In the genomic region with DNA sequence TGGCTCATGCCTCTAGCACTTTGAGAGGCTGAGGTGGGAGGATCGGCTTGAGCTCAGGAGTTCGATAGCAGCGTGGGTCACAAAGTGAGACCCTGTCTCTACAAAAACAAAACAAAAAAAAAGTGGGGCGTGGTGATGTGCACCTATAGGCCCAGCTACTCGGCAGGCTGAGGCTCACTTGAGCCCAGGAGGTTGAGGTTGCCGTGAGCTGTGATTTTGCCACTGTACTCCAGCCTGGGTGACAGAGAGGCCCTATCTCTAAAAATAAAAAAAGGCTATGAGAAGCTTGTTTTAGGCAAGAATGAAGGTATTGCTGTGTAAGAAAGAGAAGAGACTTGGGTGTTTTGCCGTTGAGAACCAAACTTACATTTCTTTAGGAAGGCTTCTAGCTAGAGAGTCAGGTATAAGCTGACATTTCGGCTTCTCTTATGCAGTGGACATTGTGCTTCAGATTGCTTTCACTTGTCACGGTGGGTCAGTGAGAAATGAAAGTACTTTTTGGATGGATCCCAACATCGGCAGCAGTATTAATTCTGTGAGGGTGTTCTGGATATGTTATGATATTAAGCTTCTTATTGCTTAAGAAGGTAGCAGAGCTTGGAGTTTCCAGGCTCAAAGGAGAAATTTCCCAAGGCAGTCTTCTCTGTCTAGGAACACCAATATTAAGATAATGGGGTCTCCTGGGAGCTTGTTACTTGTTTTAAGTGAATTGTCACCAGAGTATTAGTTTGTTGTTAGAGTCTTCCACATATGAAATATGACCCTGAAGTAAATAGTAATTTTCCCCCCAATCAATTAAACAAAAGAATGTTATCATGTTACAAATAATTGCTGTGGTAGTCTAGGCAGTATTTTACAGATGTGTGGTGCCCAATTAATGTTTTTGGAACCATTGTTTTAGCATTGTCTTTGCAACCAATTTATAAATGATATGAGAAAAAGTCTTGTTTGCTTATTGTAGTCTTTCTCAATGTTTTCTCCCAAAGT, we compare ENCODE assay signal across 9 cellular contexts. TPM values are rescaled to one million over a fixed set of nuclear protein-coding genes. Genes with fewer than 3 reads are reported as not detected.
DNase-seq lines count a peak whose midpoint lies in the region; ATAC-seq and TF ChIP-seq lines count a peak whose summit lies in the region.
"Had no signal": no experiment of that assay in that cellular context is flagged by ENCODE, and none has a peak within 500 bp of the region (broad histone marks: within the 10 kb centered on the region; RNA-seq: fewer than 3 reads in every experiment).

No MANE protein-coding gene starts in this region.

- H3K4me3 ChIP-seq in Panc1 (ENCODE audit: low read depth in 2 of 2, low read length in 2 of 2): no peak overlapping the region
- no peak overlapping the region for H3K4me3 ChIP-seq in fibroblast of villous mesenchyme (ENCODE audit: low read depth, low read length)

- CTCF ChIA-PET in Panc1 (lab: Charles Lee): no interaction called here

- no peaks in the 10 kb centered on the region for H3K9me3 Mint-ChIP-seq in activated CD4-positive, alpha-beta T cell treated with anti-CD3 and anti-CD28 coated beads, Interleukin-2, amount 10 ng/mL, durations not matched to agents 24 days and 14 days
- H3K9me3 Mint-ChIP-seq in stimulated activated effector memory CD8-positive, alpha-beta T cell treated with anti-CD3 and anti-CD28 coated beads, Interleukin-12 subunit alpha, Interleukin-12 subunit beta, amount 100 ng/mL, for 72 hours: no peaks in the 10 kb centered on the region
- no peaks in the 10 kb centered on the region for H3K9me3 Mint-ChIP-seq in mesothelial cell of epicardium

- H3K27ac ChIP-seq in Panc1 (ENCODE audit: low read length): peak overlapping the region; percentile 51; the same call in 1 of the 2 replicates

- peak; percentile 44; the same call in 1 of the 2 replicates for ATAC-seq in Panc1
- ATAC-seq in stimulated activated effector memory CD8-positive, alpha-beta T cell treated with anti-CD3 and anti-CD28 coated beads, Interleukin-12 subunit alpha, Interleukin-12 subunit beta, amount 100 ng/mL, for 72 hours: no peak

- peaks cover 20% of the 10 kb centered on the region for H3K4me1 ChIP-seq in Panc1 (ENCODE audit: control insufficient read depth, insufficient read depth, low read length)

- H3K4me3 Mint-ChIP-seq in activated CD4-positive, alpha-beta T cell treated with anti-CD3 and anti-CD28 coated beads, Interleukin-2, amount 10 ng/mL, durations not matched to agents 24 days and 14 days: peak overlapping the region; percentile 36
- H3K4me3 Mint-ChIP-seq in stimulated activated effector memory CD8-positive, alpha-beta T cell treated with anti-CD3 and anti-CD28 coated beads, Interleukin-12 subunit alpha, Interleukin-12 subunit beta, amount 100 ng/mL, for 72 hours: peak overlapping the region; percentile 53
- H3K4me3 Mint-ChIP-seq in mesothelial cell of epicardium: no peak overlapping the region

- no peaks in the 10 kb centered on the region for H3K27me3 Mint-ChIP-seq in activated CD4-positive, alpha-beta T cell treated with anti-CD3 and anti-CD28 coated beads, Interleukin-2, amount 10 ng/mL, durations not matched to agents 24 days and 14 days
- no peaks in the 10 kb centered on the region for H3K27me3 Mint-ChIP-seq in mesothelial cell of epicardium (ENCODE audit: low read depth)

- POLR2A ChIA-PET in Panc1 (lab: Charles Lee): no interaction called here

- no peak overlapping the region for H3K27ac Mint-ChIP-seq in activated CD4-positive, alpha-beta T cell treated with anti-CD3 and anti-CD28 coated beads, Interleukin-2, amount 10 ng/mL, durations not matched to agents 24 days and 14 days
- H3K27ac Mint-ChIP-seq in stimulated activated effector memory CD8-positive, alpha-beta T cell treated with anti-CD3 and anti-CD28 coated beads, Interleukin-12 subunit alpha, Interleukin-12 subunit beta, amount 100 ng/mL, for 72 hours: peak overlapping the region; percentile 39
- no peak overlapping the region for H3K27ac Mint-ChIP-seq in mesothelial cell of epicardium

- H3K36me3 Mint-ChIP-seq in activated CD4-positive, alpha-beta T cell treated with anti-CD3 and anti-CD28 coated beads, Interleukin-2, amount 10 ng/mL, durations not matched to agents 24 days and 14 days (ENCODE audit: low read depth): peaks cover 24% of the 10 kb centered on the region
- peaks cover 25% of the 10 kb centered on the region for H3K36me3 Mint-ChIP-seq in stimulated activated effector memory CD8-positive, alpha-beta T cell treated with anti-CD3 and anti-CD28 coated beads, Interleukin-12 subunit alpha, Interleukin-12 subunit beta, amount 100 ng/mL, for 72 hours
- H3K36me3 Mint-ChIP-seq in mesothelial cell of epicardium: peaks cover 5% of the 10 kb centered on the region

- no peak for TF ChIP-seq CTCF in Panc1 (IDR thresholded peaks at IDR 0.05)
- no peak for TF ChIP-seq CTCF in fibroblast of villous mesenchyme (IDR thresholded peaks at IDR 0.05; ENCODE audit: insufficient read depth, low read depth, low read length)
- no peak for TF ChIP-seq CTCF in mesothelial cell of epicardium (IDR thresholded peaks at IDR 0.05; ENCODE audit: unreplicated experiment)

- in situ Hi-C loops in Panc1 (cut with HindIII; ENCODE audit: low pct_unique_long_range_greater_than_20kb, low sequenced_read_pairs): no loop called here

- no peaks in the 10 kb centered on the region for H3K9me3 ChIP-seq in Panc1 (ENCODE audit: control insufficient read depth, insufficient read depth, low read depth, low read length)

- H3K36me3 ChIP-seq in Panc1 (ENCODE audit: control insufficient read depth, insufficient read depth, low read length): no peaks in the 10 kb centered on the region

- no TSS peak for BruUV-seq in Panc1 (replicated peaks; lab: Mats Ljungman, UMichigan)

- DNase-seq in activated CD4-positive, alpha-beta T cell treated with anti-CD3 and anti-CD28 coated beads, Interleukin-2, amount 10 ng/mL, durations not matched to agents 24 days and 14 days: peak; percentile 62
- no peak for DNase-seq in activated CD4-positive, alpha-beta T cell treated with anti-CD3 and anti-CD28 coated beads, Interleukin-2, amount 50 U/mL, for 4 hours
- no peak for DNase-seq in Panc1 (ENCODE audit: low read depth, low spot score)
- DNase-seq in fibroblast of villous mesenchyme (ENCODE audit: low read depth): peak; percentile 59
- no peak for DNase-seq in stimulated activated effector memory CD8-positive, alpha-beta T cell treated with anti-CD3 and anti-CD28 coated beads, Interleukin-12 subunit alpha, Interleukin-12 subunit beta, amount 100 ng/mL, for 72 hours (ENCODE audit: low spot score in 2 of 2)
- DNase-seq in mesothelial cell of epicardium (ENCODE audit: low spot score in 2 of 2, unreplicated experiment in 2 of 2): no peak
- DNase-seq in UCSD-AML1 (lab: John Stamatoyannopoulos, UW; ENCODE audit: unreplicated experiment): no peak
- DNase-seq in KG1 (lab: John Stamatoyannopoulos, UW): no peak
- DNase-seq: ACHN had no signal

- H3K27me3 ChIP-seq in Panc1 (ENCODE audit: control insufficient read depth, insufficient read depth, low read length): no peaks in the 10 kb centered on the region

- intact Hi-C loops in activated CD4-positive, alpha-beta T cell treated with anti-CD3 and anti-CD28 coated beads, Interleukin-2, amount 10 ng/mL, durations not matched to agents 24 days and 14 days (cut with micrococcal nuclease): loop anchor here (2.0 to 10.0 kb wide), 2 partner anchors 13 to 329 kb away; no protein-coding TSS in a partner anchor
- intact Hi-C loops in Panc1 (cut with micrococcal nuclease; ENCODE audit: unreplicated experiment): no loop called here

- peaks cover 65% of the 10 kb centered on the region for H3K4me1 Mint-ChIP-seq in activated CD4-positive, alpha-beta T cell treated with anti-CD3 and anti-CD28 coated beads, Interleukin-2, amount 10 ng/mL, durations not matched to agents 24 days and 14 days
- peaks cover 61% of the 10 kb centered on the region for H3K4me1 Mint-ChIP-seq in stimulated activated effector memory CD8-positive, alpha-beta T cell treated with anti-CD3 and anti-CD28 coated beads, Interleukin-12 subunit alpha, Interleukin-12 subunit beta, amount 100 ng/mL, for 72 hours
- peaks cover 23% of the 10 kb centered on the region for H3K4me1 Mint-ChIP-seq in mesothelial cell of epicardium

RNA-seq across cellular contexts. Expression of gene TMEM131L, which starts 17.6 kb away (rescaled TPM):
- total RNA-seq in activated CD4-positive, alpha-beta T cell treated with anti-CD3 and anti-CD28 coated beads, Interleukin-2, amount 10 ng/mL, durations not matched to agents 24 days and 14 days: 40.3 and 40.6 TPM in 2 replicates
- total RNA-seq in Panc1 (2021; ENCODE audit: unreplicated experiment) (13.5 TPM), fibroblast of villous mesenchyme (4.7 and 5.2 TPM in 2 replicates), mesothelial cell of epicardium (11.0 to 13.9 TPM (median 11.4 TPM) in 3 replicates)
- polyA plus RNA-seq in Panc1 (2012; ENCODE audit: insufficient read length): 6.6 TPM

Comparison
In these comparisons a context has a peak if more than half of its experiments do, and no peak if none do; other contexts are left out.
1. DNase-seq: peak in activated CD4-positive, alpha-beta T cell treated with anti-CD3 and anti-CD28 coated beads, Interleukin-2, amount 10 ng/mL, durations not matched to agents 24 days and 14 days (single experiment) and fibroblast of villous mesenchyme (single experiment); none in activated CD4-positive, alpha-beta T cell treated with anti-CD3 and anti-CD28 coated beads, Interleukin-2, amount 50 U/mL, for 4 hours (0 of 2), Panc1 (single experiment), stimulated activated effector memory CD8-positive, alpha-beta T cell treated with anti-CD3 and anti-CD28 coated beads, Interleukin-12 subunit alpha, Interleukin-12 subunit beta, amount 100 ng/mL, for 72 hours (0 of 2), mesothelial cell of epicardium (0 of 2), UCSD-AML1 (single experiment) and KG1 (single experiment).